In the genomic region with DNA sequence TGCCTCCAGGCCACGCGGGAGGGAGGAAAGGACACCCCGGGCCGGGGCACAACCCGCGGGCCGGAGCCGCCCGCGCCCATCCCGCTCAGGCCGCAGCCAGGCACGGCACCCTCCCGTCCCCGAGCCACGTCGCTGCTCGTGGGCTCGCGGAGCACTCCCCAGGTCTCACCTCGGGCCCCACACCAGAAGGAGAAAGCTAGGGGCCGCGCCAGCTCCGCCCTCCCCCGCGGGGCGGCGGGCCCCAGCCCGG, we compare ENCODE assay signal across 8 cellular contexts. TPM values are rescaled to one million over a fixed set of nuclear protein-coding genes. Genes with fewer than 3 reads are reported as not detected.
DNase-seq lines count a peak whose midpoint lies in the region; ATAC-seq and TF ChIP-seq lines count a peak whose summit lies in the region.

No MANE protein-coding gene starts in this region.

- H3K27ac Mint-ChIP-seq in CD14-positive monocyte, result peak overlapping the region; percentile 95 to 100 (median 100)
- H3K27ac Mint-ChIP-seq in natural killer cell treated with Interleukin-12 subunit alpha and Interleukin-12 subunit beta and Interleukin-15 and Interleukin-18, amount 100 ng/mL, for 72 hours, result peak overlapping the region; percentile 99

- H3K36me3 ChIP-seq in HUES64 (ENCODE audit: insufficient read depth, low read length), result peaks cover 17% of the 10 kb centered on the region; the same call in 1 of the 2 replicates

- H3K4me3 ChIP-seq in HUES64 (ENCODE audit: low read length) (peak overlapping the region; percentile 95), choroid plexus epithelial cell (ENCODE audit: low read depth, low read length) (peak overlapping the region; percentile 77)

- no peak for DNase-seq in CD14-positive monocyte (ENCODE audit: low spot score)
- no peak for DNase-seq in choroid plexus epithelial cell (ENCODE audit: low read depth)
- DNase-seq in natural killer cell treated with Interleukin-12 subunit alpha and Interleukin-12 subunit beta and Interleukin-15 and Interleukin-18, amount 100 ng/mL, for 72 hours (ENCODE audit: low spot score), result no peak
- no peak for DNase-seq in SW 1271 (lab: John Stamatoyannopoulos, UW)
- DNase-seq in cerebellar cortex (ENCODE audit: low spot score), result no peak

- peaks cover 9 to 12% of the 10 kb centered on the region in 2 donors for H3K36me3 Mint-ChIP-seq in CD14-positive monocyte
- H3K36me3 Mint-ChIP-seq in natural killer cell treated with Interleukin-12 subunit alpha and Interleukin-12 subunit beta and Interleukin-15 and Interleukin-18, amount 100 ng/mL, for 72 hours, result peaks cover 13% of the 10 kb centered on the region

- no peaks in the 10 kb centered on the region for H3K27me3 ChIP-seq in HUES64 (ENCODE audit: insufficient read depth, low read length)

- peaks cover 31% of the 10 kb centered on the region for H3K4me1 ChIP-seq in HUES64 (ENCODE audit: insufficient read depth, low read length)

- peaks cover 0 to 5% (median 4%) of the 10 kb centered on the region in 3 donors for H3K27me3 Mint-ChIP-seq in CD14-positive monocyte (ENCODE audit: low read depth in 3 of 3)
- H3K27me3 Mint-ChIP-seq in natural killer cell treated with Interleukin-12 subunit alpha and Interleukin-12 subunit beta and Interleukin-15 and Interleukin-18, amount 100 ng/mL, for 72 hours, result no peaks in the 10 kb centered on the region

- no peaks in the 10 kb centered on the region for H3K9me3 Mint-ChIP-seq in CD14-positive monocyte
- H3K9me3 Mint-ChIP-seq in natural killer cell treated with Interleukin-12 subunit alpha and Interleukin-12 subunit beta and Interleukin-15 and Interleukin-18, amount 100 ng/mL, for 72 hours, result no peaks in the 10 kb centered on the region

- no peak for ATAC-seq in natural killer cell treated with Interleukin-12 subunit alpha and Interleukin-12 subunit beta and Interleukin-15 and Interleukin-18, amount 100 ng/mL, for 72 hours
- ATAC-seq in HG02798 (IDR thresholded peaks at IDR 0.05; ENCODE audit: poor library complexity, unreplicated experiment), result no peak
- ATAC-seq in GM18511 (IDR thresholded peaks at IDR 0.05; ENCODE audit: unreplicated experiment), result no peak

- peak overlapping the region; percentile 100 for H3K9ac ChIP-seq in HUES64 (ENCODE audit: low read depth, low read length)

- no peak for TF ChIP-seq CTCF in CD14-positive monocyte (IDR thresholded peaks at IDR 0.05)
- TF ChIP-seq CTCF in choroid plexus epithelial cell (conservative IDR thresholded peaks at IDR 0.05; ENCODE audit: low read depth, low read length), result no peak

- intact Hi-C loops in CD14-positive monocyte (cut with micrococcal nuclease), result loop anchor here (2.0 to 5.0 kb wide), 4 partner anchors 42 to 322 kb away; partner anchors contain the start of genes FARP2 (in 2 of the 2), ATG4B (in 1 of the 2), PPP1R7 (in 1 of the 2) and THAP4 (in 1 of the 2)

- peak overlapping the region; percentile 99 for H3K27ac ChIP-seq in HUES64 (ENCODE audit: low read depth, low read length)

- under 1% methylated on average over 29 of the region's 29 CpGs for WGBS in HUES64

- H3K4me3 Mint-ChIP-seq in CD14-positive monocyte, result peak overlapping the region; percentile 81 to 96
- peak overlapping the region; percentile 91 for H3K4me3 Mint-ChIP-seq in natural killer cell treated with Interleukin-12 subunit alpha and Interleukin-12 subunit beta and Interleukin-15 and Interleukin-18, amount 100 ng/mL, for 72 hours

- H3K4me1 Mint-ChIP-seq in CD14-positive monocyte, result peaks cover 71% of the 10 kb centered on the region
- H3K4me1 Mint-ChIP-seq in natural killer cell treated with Interleukin-12 subunit alpha and Interleukin-12 subunit beta and Interleukin-15 and Interleukin-18, amount 100 ng/mL, for 72 hours (ENCODE audit: low read depth in 2 of 2), result peaks cover 52 to 56% of the 10 kb centered on the region in 2 donors

- H3K9me3 ChIP-seq in HUES64 (ENCODE audit: insufficient read depth, low read depth, low read length), result no peaks in the 10 kb centered on the region

RNA-seq across cellular contexts. Expression of gene HDLBP, which starts 0.6 kb away (rescaled TPM):
- polyA plus RNA-seq in CD14-positive monocyte, result 10 to 100 TPM; 50.4 to 69.9 TPM
- 216 TPM for polyA plus RNA-seq in HUES64 (2013, experiment 1 of 2)
- 204 TPM for polyA plus RNA-seq in HUES64 (2013, experiment 2 of 2)
- total RNA-seq in natural killer cell treated with Interleukin-12 subunit alpha and Interleukin-12 subunit beta and Interleukin-15 and Interleukin-18, amount 100 ng/mL, for 72 hours, result 100 to 1,000 TPM; 295 to 479 TPM

RNA-seq across cellular contexts. Expression of gene SEPTIN2, which starts 0.9 kb away (rescaled TPM):
- 100 to 1,000 TPM; 195 to 207 TPM for polyA plus RNA-seq in CD14-positive monocyte
- 303 TPM for polyA plus RNA-seq in HUES64 (2013, experiment 1 of 2)
- polyA plus RNA-seq in HUES64 (2013, experiment 2 of 2), result 319 TPM
- total RNA-seq in natural killer cell treated with Interleukin-12 subunit alpha and Interleukin-12 subunit beta and Interleukin-15 and Interleukin-18, amount 100 ng/mL, for 72 hours, result 100 to 1,000 TPM; 246 to 264 TPM

RNA-seq across cellular contexts. Expression of gene FARP2, which starts 41.2 kb away (rescaled TPM):
- 1 to 10 TPM; 6.7 to 8.5 TPM for polyA plus RNA-seq in CD14-positive monocyte
- 17.3 TPM for polyA plus RNA-seq in HUES64 (2013, experiment 1 of 2)
- 13.7 TPM for polyA plus RNA-seq in HUES64 (2013, experiment 2 of 2)
- 10 to 100 TPM; 49.2 to 77.3 TPM for total RNA-seq in natural killer cell treated with Interleukin-12 subunit alpha and Interleukin-12 subunit beta and Interleukin-15 and Interleukin-18, amount 100 ng/mL, for 72 hours
